ENCODE assay signal across 2 cellular contexts in the genomic region with DNA sequence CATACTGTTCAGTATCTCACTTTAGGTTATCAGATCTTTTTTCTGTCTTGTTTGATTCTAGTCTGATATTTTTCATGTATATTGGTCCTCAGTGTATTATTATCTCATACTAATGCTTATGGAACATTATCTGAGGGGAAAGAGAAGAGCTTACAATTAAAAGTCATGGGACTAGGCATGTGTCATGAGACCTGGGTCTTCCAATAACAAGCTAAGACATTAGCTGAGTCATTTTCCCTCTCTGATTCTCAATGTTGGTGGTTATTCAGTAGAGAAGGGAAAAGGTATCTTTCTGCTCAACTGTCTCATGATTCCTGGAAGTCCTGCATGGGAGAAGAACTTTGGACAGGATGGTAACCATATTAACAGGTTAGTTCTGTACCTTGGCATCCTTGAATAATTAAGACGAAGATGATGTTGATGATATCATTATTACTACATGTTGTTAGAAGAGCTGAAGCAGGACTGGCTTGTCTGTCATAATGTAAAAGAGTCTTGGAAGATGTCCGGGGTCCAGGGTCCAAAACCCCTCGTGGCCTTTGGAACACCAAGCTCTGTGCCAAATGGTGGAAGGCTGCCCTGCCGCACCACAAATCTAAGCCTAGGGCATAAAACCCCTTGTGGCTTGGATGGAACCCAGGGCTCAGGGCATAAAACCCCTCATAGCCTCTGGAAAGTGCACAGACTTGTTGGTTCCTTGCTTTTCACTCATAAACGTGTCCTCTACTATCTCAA.
TF ChIP-seq lines count a peak whose summit lies in the region.

No MANE protein-coding gene starts in this region.

TF ChIP-seq in K562, 482 proteins besides CTCF, POLR2A, EP300 and RAD21 (continues in another document):
- TF ChIP-seq MAZ (CRISPR knock-in tag; conservative IDR thresholded peaks at IDR 0.05 in 1 of 2, IDR thresholded peaks at IDR 0.05 in 1 of 2) (no peak), ZNF311 (CRISPR knock-in tag; IDR thresholded peaks at IDR 0.05) (no peak), HSF4 (CRISPR knock-in tag; IDR thresholded peaks at IDR 0.05; ENCODE audit: borderline replicate concordance) (no peak), MNT (conservative IDR thresholded peaks at IDR 0.05) (no peak), MAX (CRISPR knock-in tag; IDR thresholded peaks at IDR 0.05) (no peak), MAFK (IDR thresholded peaks at IDR 0.05; ENCODE audit: low read length) (peak; percentile 47; the same call in 1 of the 2 replicates), SETDB1 (IDR thresholded peaks at IDR 0.05; ENCODE audit: low read length) (no peak), CHD1 (IDR thresholded peaks at IDR 0.05; ENCODE audit: low read length) (no peak), IRF9 (tag; IDR thresholded peaks at IDR 0.05) (no peak), CHCHD3 (CRISPR knock-in tag; IDR thresholded peaks at IDR 0.05) (no peak), MBD2 (IDR thresholded peaks at IDR 0.05; ENCODE audit: borderline replicate concordance, low read depth) (no peak), ELK3 (CRISPR knock-in tag; IDR thresholded peaks at IDR 0.05) (no peak), SRSF1 (IDR thresholded peaks at IDR 0.05; ENCODE audit: low read depth, low read length) (no peak), SIN3A (IDR thresholded peaks at IDR 0.05; ENCODE audit: borderline replicate concordance in 2 of 2, control insufficient read depth in 1 of 2, low read depth in 2 of 2, low read length in 2 of 2) (no peak), RCOR1 (IDR thresholded peaks at IDR 0.05; ENCODE audit: borderline replicate concordance in 1 of 2, low read depth in 2 of 2, low read length in 2 of 2) (no peak), TAF7 (tag; IDR thresholded peaks at IDR 0.05) (no peak), CAMTA2 (CRISPR knock-in tag; conservative IDR thresholded peaks at IDR 0.05) (no peak), ZBTB2 (IDR thresholded peaks at IDR 0.05) (no peak), TBL1XR1 (IDR thresholded peaks at IDR 0.05; ENCODE audit: low read length in 2 of 2) (no peak), TFE3 (CRISPR knock-in tag; IDR thresholded peaks at IDR 0.05) (peak; percentile 54)
- TF ChIP-seq, protein P1, sequence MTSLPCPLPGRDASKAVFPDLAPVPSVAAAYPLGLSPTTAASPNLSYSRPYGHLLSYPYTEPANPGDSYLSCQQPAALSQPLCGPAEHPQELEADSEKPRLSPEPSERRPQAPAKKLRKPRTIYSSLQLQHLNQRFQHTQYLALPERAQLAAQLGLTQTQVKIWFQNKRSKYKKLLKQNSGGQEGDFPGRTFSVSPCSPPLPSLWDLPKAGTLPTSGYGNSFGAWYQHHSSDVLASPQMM (CRISPR knock-in tag; IDR thresholded peaks at IDR 0.05): no peak

TF ChIP-seq in SK-N-SH, 30 proteins besides CTCF, POLR2A, EP300 and RAD21:
- TF ChIP-seq IRF3 (IDR thresholded peaks at IDR 0.05; ENCODE audit: low read depth, low read length): no peak
- no peak for TF ChIP-seq RFX5 (IDR thresholded peaks at IDR 0.05; ENCODE audit: low read length)
- no peak for TF ChIP-seq SIN3A (IDR thresholded peaks at IDR 0.05; ENCODE audit: borderline replicate concordance, low read depth, low read length)
- no peak for TF ChIP-seq MAX (IDR thresholded peaks at IDR 0.05; ENCODE audit: low read depth)
- no peak for TF ChIP-seq RXRA (IDR thresholded peaks at IDR 0.05; ENCODE audit: borderline replicate concordance, low read depth)
- no peak for TF ChIP-seq SMC3 (IDR thresholded peaks at IDR 0.05; ENCODE audit: low read depth, low read length)
- no peak for TF ChIP-seq FOXM1 (IDR thresholded peaks at IDR 0.05; ENCODE audit: low read depth)
- no peak for TF ChIP-seq CHD2 (IDR thresholded peaks at IDR 0.05; ENCODE audit: low read length, partially characterized antibody)
